ENCODE assay signal across 20 cellular contexts in the genomic region with DNA sequence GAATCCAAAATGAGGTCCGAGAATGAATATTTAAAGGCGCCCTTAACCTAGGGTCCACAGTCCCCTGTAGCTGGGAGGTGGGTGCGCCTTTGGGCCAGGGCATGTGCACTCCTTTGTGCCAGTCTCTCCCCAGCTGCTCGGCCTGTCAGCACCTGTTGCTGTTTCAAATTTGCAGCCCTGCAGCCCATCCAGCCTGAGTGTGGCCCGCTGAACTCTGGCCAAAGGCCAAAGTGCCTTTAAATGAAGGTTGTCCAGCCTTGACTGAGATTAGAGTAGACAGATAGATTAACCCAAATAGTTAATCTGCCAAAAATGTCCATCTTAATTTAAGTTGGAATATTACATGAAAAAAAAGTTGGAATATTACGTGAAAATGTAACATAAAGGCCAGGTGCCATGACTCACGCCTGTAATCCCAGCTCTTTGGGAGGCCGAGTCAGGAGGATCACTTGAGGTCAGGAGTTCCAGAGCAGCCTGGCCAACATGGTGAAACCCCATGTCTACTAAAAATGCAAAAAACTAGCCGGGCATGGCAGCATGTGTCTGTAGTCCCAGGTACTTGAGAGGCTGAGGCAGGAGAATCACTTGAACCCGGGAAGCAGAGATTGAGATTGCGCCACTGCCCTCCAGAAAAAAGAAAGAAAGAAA.
"Had no signal": no experiment of that assay in that cellular context is flagged by ENCODE, and none has a peak within 500 bp of the region (broad histone marks: within the 10 kb centered on the region; RNA-seq: fewer than 3 reads in every experiment).

No MANE protein-coding gene starts in this region.

- H3K27ac Mint-ChIP-seq: activated CD4-positive, alpha-beta memory T cell treated with anti-CD3 and anti-CD28 coated beads for 36 hours; activated naive CD8-positive, alpha-beta T cell treated with anti-CD3 and anti-CD28 coated beads for 36 hours; activated T-helper 17 cell treated with anti-CD3 and anti-CD28 coated beads, Interleukin-2, amount 50 U/mL, for 72 hours; naive thymus-derived CD4-positive, alpha-beta T cell had no signal

- H3K4me3 Mint-ChIP-seq: activated CD4-positive, alpha-beta memory T cell treated with anti-CD3 and anti-CD28 coated beads for 36 hours; activated naive CD8-positive, alpha-beta T cell treated with anti-CD3 and anti-CD28 coated beads for 36 hours; activated T-helper 17 cell treated with anti-CD3 and anti-CD28 coated beads, Interleukin-2, amount 50 U/mL, for 72 hours; naive thymus-derived CD4-positive, alpha-beta T cell had no signal

- H3K27me3 ChIP-seq: pancreas, sigmoid colon, upper lobe of right lung had no signal

- ATAC-seq: activated T-helper 17 cell treated with anti-CD3 and anti-CD28 coated beads, Interleukin-2, amount 50 U/mL, for 72 hours; naive thymus-derived CD4-positive, alpha-beta T cell; upper lobe of right lung had no signal

- H3K9me3 ChIP-seq: pancreas, sigmoid colon, spleen, upper lobe of right lung had no signal

- H3K9me3 Mint-ChIP-seq: activated CD4-positive, alpha-beta memory T cell treated with anti-CD3 and anti-CD28 coated beads for 36 hours; activated naive CD8-positive, alpha-beta T cell treated with anti-CD3 and anti-CD28 coated beads for 36 hours; activated T-helper 17 cell treated with anti-CD3 and anti-CD28 coated beads, Interleukin-2, amount 50 U/mL, for 72 hours had no signal

- H3K27me3 Mint-ChIP-seq: activated T-helper 17 cell treated with anti-CD3 and anti-CD28 coated beads, Interleukin-2, amount 50 U/mL, for 72 hours had no signal

- H3K4me3 ChIP-seq: cardiac muscle cell, sigmoid colon, spleen, upper lobe of right lung had no signal

- H3K27ac ChIP-seq: cardiac muscle cell, sigmoid colon, spleen, upper lobe of right lung had no signal

- H3K36me3 Mint-ChIP-seq: activated CD4-positive, alpha-beta memory T cell treated with anti-CD3 and anti-CD28 coated beads for 36 hours; activated naive CD8-positive, alpha-beta T cell treated with anti-CD3 and anti-CD28 coated beads for 36 hours; naive thymus-derived CD4-positive, alpha-beta T cell had no signal

- DNase-seq: activated CD4-positive, alpha-beta memory T cell treated with anti-CD3 and anti-CD28 coated beads for 36 hours; activated naive CD4-positive, alpha-beta T cell; activated naive CD8-positive, alpha-beta T cell treated with anti-CD3 and anti-CD28 coated beads for 36 hours; activated T-cell treated with anti-CD3 and anti-CD28 coated beads for 4 hours; amniotic stem cell; erythroblast; foreskin melanocyte; glutamatergic neuron; hypothalamus; islet precursor cell; mesendoderm; naive thymus-derived CD4-positive, alpha-beta T cell; pancreas; sigmoid colon; spleen; stimulated activated naive CD4-positive, alpha-beta T cell; upper lobe of right lung had no signal

- H3K36me3 ChIP-seq: cardiac muscle cell, pancreas, sigmoid colon, spleen, upper lobe of right lung had no signal

- FAIRE-seq: endometrium, pancreas had no signal
